In genomic region chr1:59156526-59157196, GRCh38 we compare ENCODE assay signal across 12 cellular contexts.
DNase-seq lines count a peak whose midpoint lies in the region; TF ChIP-seq lines count a peak whose summit lies in the region.
"Had no signal": no experiment of that assay in that cellular context is flagged by ENCODE, and none has a peak within 500 bp of the region (broad histone marks: within the 10 kb centered on the region; RNA-seq: fewer than 3 reads in every experiment).

No MANE protein-coding gene starts in this region.

- peaks cover 11% of the 10 kb centered on the region for H3K9me3 Mint-ChIP-seq in activated T-helper 1 cell treated with anti-CD3 and anti-CD28 coated beads, Interleukin-12 subunit alpha, Interleukin-12 subunit beta, Interleukin-2, Interleukin-4 antibody, amounts not matched to agents 30 ng/mL and 10 ng/mL and 1 ng/mL, durations not matched to agents 14 hours and 24 hours and 36 hours

- DNase-seq in Ammon's horn (ENCODE audit: low spot score) (peak; percentile 40), MG63 (peak; percentile 41), ascending aorta (ENCODE audit: low spot score in 2 of 2) (no peak), lung microvascular endothelial cell (ENCODE audit: low read depth in 2 of 2) (peak; percentile 59 to 92), MV-4-11 (lab: John Stamatoyannopoulos, UW) (no peak)
- DNase-seq in central memory CD4-positive, alpha-beta T cell: no peak
- DNase-seq in stimulated activated naive CD4-positive, alpha-beta T cell treated with Interleukin-2 at 50 U/mL for 16 hours (lab: John Stamatoyannopoulos, UW): no peak
- no peak for DNase-seq in activated T-helper 1 cell treated with anti-CD3 and anti-CD28 coated beads, Interleukin-12 subunit alpha, Interleukin-12 subunit beta, Interleukin-2, Interleukin-4 antibody, amounts not matched to agents 30 ng/mL and 10 ng/mL and 1 ng/mL, durations not matched to agents 14 hours and 24 hours and 36 hours (ENCODE audit: low spot score)
- DNase-seq: activated CD4-positive, CD25-positive, alpha-beta regulatory T cell treated with anti-CD3 and anti-CD28 coated beads, Interleukin-2, amount 50 U/mL, for 72 hours; transverse colon had no signal

- H3K4me3 ChIP-seq in MG63: no peak overlapping the region
- no peak overlapping the region for H3K4me3 ChIP-seq in ascending aorta
- H3K4me3 ChIP-seq: transverse colon had no signal

- intact Hi-C loops in ascending aorta (cut with DNase I): no loop called here
- intact Hi-C loops in activated T-helper 1 cell treated with anti-CD3 and anti-CD28 coated beads, Interleukin-12 subunit alpha, Interleukin-12 subunit beta, Interleukin-2, Interleukin-4 antibody, amounts not matched to agents 30 ng/mL and 10 ng/mL and 1 ng/mL, durations not matched to agents 14 hours and 24 hours and 36 hours (cut with micrococcal nuclease): no loop called here

- peaks cover 5 to 33% of the 10 kb centered on the region in 2 donors for H3K4me1 ChIP-seq in ascending aorta

- H3K27ac ChIP-seq in ascending aorta: peak overlapping the region; percentile 0 to 59

- no peaks in the 10 kb centered on the region for H3K36me3 Mint-ChIP-seq in activated T-helper 1 cell treated with anti-CD3 and anti-CD28 coated beads, Interleukin-12 subunit alpha, Interleukin-12 subunit beta, Interleukin-2, Interleukin-4 antibody, amounts not matched to agents 30 ng/mL and 10 ng/mL and 1 ng/mL, durations not matched to agents 14 hours and 24 hours and 36 hours (ENCODE audit: low read depth)
- H3K36me3 Mint-ChIP-seq: CD14-positive monocyte had no signal

- H3K27ac Mint-ChIP-seq in activated T-helper 1 cell treated with anti-CD3 and anti-CD28 coated beads, Interleukin-12 subunit alpha, Interleukin-12 subunit beta, Interleukin-2, Interleukin-4 antibody, amounts not matched to agents 30 ng/mL and 10 ng/mL and 1 ng/mL, durations not matched to agents 14 hours and 24 hours and 36 hours: no peak overlapping the region
- H3K27ac Mint-ChIP-seq: activated naive CD8-positive, alpha-beta T cell; CD14-positive monocyte had no signal

- H3K4me3 Mint-ChIP-seq in activated T-helper 1 cell treated with anti-CD3 and anti-CD28 coated beads, Interleukin-12 subunit alpha, Interleukin-12 subunit beta, Interleukin-2, Interleukin-4 antibody, amounts not matched to agents 30 ng/mL and 10 ng/mL and 1 ng/mL, durations not matched to agents 14 hours and 24 hours and 36 hours: no peak overlapping the region
- H3K4me3 Mint-ChIP-seq: activated naive CD8-positive, alpha-beta T cell; CD14-positive monocyte had no signal

- H3K4me1 Mint-ChIP-seq in activated T-helper 1 cell treated with anti-CD3 and anti-CD28 coated beads, Interleukin-12 subunit alpha, Interleukin-12 subunit beta, Interleukin-2, Interleukin-4 antibody, amounts not matched to agents 30 ng/mL and 10 ng/mL and 1 ng/mL, durations not matched to agents 14 hours and 24 hours and 36 hours (ENCODE audit: low read depth): peaks cover 13% of the 10 kb centered on the region
- H3K4me1 Mint-ChIP-seq: CD14-positive monocyte had no signal

- no peak for TF ChIP-seq CTCF in ascending aorta (IDR thresholded peaks at IDR 0.05)

- H3K27me3 Mint-ChIP-seq in activated T-helper 1 cell treated with anti-CD3 and anti-CD28 coated beads, Interleukin-12 subunit alpha, Interleukin-12 subunit beta, Interleukin-2, Interleukin-4 antibody, amounts not matched to agents 30 ng/mL and 10 ng/mL and 1 ng/mL, durations not matched to agents 14 hours and 24 hours and 36 hours (ENCODE audit: insufficient read depth): no peaks in the 10 kb centered on the region
- H3K27me3 Mint-ChIP-seq: activated naive CD8-positive, alpha-beta T cell had no signal

- H3K36me3 ChIP-seq in MG63: peaks cover 3% of the 10 kb centered on the region; the same call in 1 of the 2 replicates
- no peaks in the 10 kb centered on the region for H3K36me3 ChIP-seq in ascending aorta
- H3K36me3 ChIP-seq: transverse colon had no signal

- H3K27me3 ChIP-seq in MG63 (no peaks in the 10 kb centered on the region), ascending aorta (no peaks in the 10 kb centered on the region)
- H3K27me3 ChIP-seq: transverse colon had no signal

- H3K9me3 ChIP-seq in MG63 (peaks cover 19% of the 10 kb centered on the region), ascending aorta (peaks cover 0 to 6% of the 10 kb centered on the region in 2 donors)

Comparison
In these comparisons a context has a peak if more than half of its experiments do, and no peak if none do; other contexts are left out.
1. DNase-seq: peak in Ammon's horn (single experiment), MG63 (single experiment) and lung microvascular endothelial cell (2 of 2); none in ascending aorta (0 of 2), central memory CD4-positive, alpha-beta T cell (single experiment), stimulated activated naive CD4-positive, alpha-beta T cell treated with Interleukin-2 at 50 U/mL for 16 hours (single experiment), activated T-helper 1 cell treated with anti-CD3 and anti-CD28 coated beads, Interleukin-12 subunit alpha, Interleukin-12 subunit beta, Interleukin-2, Interleukin-4 antibody, amounts not matched to agents 30 ng/mL and 10 ng/mL and 1 ng/mL, durations not matched to agents 14 hours and 24 hours and 36 hours (single experiment) and MV-4-11 (single experiment).